In genomic region chr6:90204327-90204726, GRCh38 we compare ENCODE assay signal across 14 cellular contexts.
A peak's percentile ranks its signal among the peaks of the same experiment; 100 is the strongest.
DNase-seq lines count a peak whose midpoint lies in the region; ATAC-seq and TF ChIP-seq lines count a peak whose summit lies in the region.
"Had no signal": no experiment of that assay in that cellular context is flagged by ENCODE, and none has a peak within 500 bp of the region (broad histone marks: within the 10 kb centered on the region; RNA-seq: fewer than 3 reads in every experiment).

No MANE protein-coding gene starts in this region.

- no peaks in the 10 kb centered on the region for H3K27me3 ChIP-seq in right atrium auricular region
- no peaks in the 10 kb centered on the region for H3K27me3 ChIP-seq in H7 (ENCODE audit: control insufficient read depth, insufficient read depth, low read length)
- H3K27me3 ChIP-seq: right lobe of liver had no signal

- peak overlapping the region; percentile 18 for H3K4me3 Mint-ChIP-seq in activated naive CD8-positive, alpha-beta T cell
- no peak overlapping the region for H3K4me3 Mint-ChIP-seq in stimulated activated naive CD8-positive, alpha-beta T cell treated with anti-CD3 and anti-CD28 coated beads, Interleukin-15, Interleukin-2, amounts not matched to agents 100 ng/mL and 50 ng/mL, for 24 hours
- H3K4me3 Mint-ChIP-seq in activated CD4-positive, alpha-beta T cell treated with anti-CD3 and anti-CD28 coated beads, Interleukin-2, amount 10 ng/mL, durations not matched to agents 24 days and 14 days, result no peak overlapping the region
- H3K4me3 Mint-ChIP-seq: CD4-positive, alpha-beta memory T cell; H9; T-helper 1 cell treated with Interleukin-12 subunit alpha and Interleukin-12 subunit beta and Interleukin-4 antibody, amounts not matched to agents 30 μg/mL and 1 μg/mL, for 36 hours had no signal

- H3K9me3 Mint-ChIP-seq in activated naive CD8-positive, alpha-beta T cell (ENCODE audit: low read depth), result peaks cover 3% of the 10 kb centered on the region
- peaks cover 3% of the 10 kb centered on the region for H3K9me3 Mint-ChIP-seq in stimulated activated naive CD8-positive, alpha-beta T cell treated with anti-CD3 and anti-CD28 coated beads, Interleukin-15, Interleukin-2, amounts not matched to agents 100 ng/mL and 50 ng/mL, for 24 hours
- no peaks in the 10 kb centered on the region for H3K9me3 Mint-ChIP-seq in activated CD4-positive, alpha-beta T cell treated with anti-CD3 and anti-CD28 coated beads, Interleukin-2, amount 10 ng/mL, durations not matched to agents 24 days and 14 days

- H3K36me3 Mint-ChIP-seq in activated naive CD8-positive, alpha-beta T cell, result peaks cover 41% of the 10 kb centered on the region
- peaks cover 84% of the 10 kb centered on the region for H3K36me3 Mint-ChIP-seq in stimulated activated naive CD8-positive, alpha-beta T cell treated with anti-CD3 and anti-CD28 coated beads, Interleukin-15, Interleukin-2, amounts not matched to agents 100 ng/mL and 50 ng/mL, for 24 hours (ENCODE audit: low read depth)
- H3K36me3 Mint-ChIP-seq in activated CD4-positive, alpha-beta T cell treated with anti-CD3 and anti-CD28 coated beads, Interleukin-2, amount 10 ng/mL, durations not matched to agents 24 days and 14 days (ENCODE audit: low read depth), result peaks cover 68% of the 10 kb centered on the region

- H3K9me3 ChIP-seq in right atrium auricular region, result no peaks in the 10 kb centered on the region
- H3K9me3 ChIP-seq: right lobe of liver had no signal

- H3K4me1 Mint-ChIP-seq in activated naive CD8-positive, alpha-beta T cell (ENCODE audit: low read depth), result peaks cover 87% of the 10 kb centered on the region
- peaks cover 77% of the 10 kb centered on the region for H3K4me1 Mint-ChIP-seq in stimulated activated naive CD8-positive, alpha-beta T cell treated with anti-CD3 and anti-CD28 coated beads, Interleukin-15, Interleukin-2, amounts not matched to agents 100 ng/mL and 50 ng/mL, for 24 hours (ENCODE audit: low read depth)
- H3K4me1 Mint-ChIP-seq in activated CD4-positive, alpha-beta T cell treated with anti-CD3 and anti-CD28 coated beads, Interleukin-2, amount 10 ng/mL, durations not matched to agents 24 days and 14 days, result peaks cover 32% of the 10 kb centered on the region

- H3K4me3 ChIP-seq in right atrium auricular region (no peak overlapping the region), foreskin fibroblast (ENCODE audit: low read depth in 1 of 2, low read length in 2 of 2) (peak overlapping the region in 1 of 2 donors; percentile 19), H7 (ENCODE audit: insufficient read depth, low read depth, low read length) (no peak overlapping the region)
- H3K4me3 ChIP-seq: right lobe of liver had no signal

- intact Hi-C loops in Right ventricle myocardium inferior (cut with DNase I), result no loop called here
- intact Hi-C loops in activated CD4-positive, alpha-beta T cell treated with anti-CD3 and anti-CD28 coated beads, Interleukin-2, amount 10 ng/mL, durations not matched to agents 24 days and 14 days (cut with micrococcal nuclease), result no loop called here

- no peak for DNase-seq in Right ventricle myocardium inferior (ENCODE audit: missing footprints)
- DNase-seq in right atrium auricular region (ENCODE audit: low spot score), result no peak
- DNase-seq in foreskin fibroblast, result peak; percentile 16 to 75
- no peak for DNase-seq in activated CD4-positive, alpha-beta T cell treated with anti-CD3 and anti-CD28 coated beads, Interleukin-2, amount 10 ng/mL, durations not matched to agents 24 days and 14 days
- no peak for DNase-seq in HuH-7.5 (ENCODE audit: low spot score)
- no peak for DNase-seq in H7
- DNase-seq: activated naive CD4-positive, alpha-beta T cell; CD4-positive, alpha-beta memory T cell; H9; NCI-H1417 had no signal

- ATAC-seq in Right ventricle myocardium inferior, result peak; percentile 56

- TF ChIP-seq CTCF in right atrium auricular region (IDR thresholded peaks at IDR 0.05) (no peak), foreskin fibroblast (IDR thresholded peaks at IDR 0.05; ENCODE audit: low read depth, low read length) (no peak)

- no peaks in the 10 kb centered on the region for H3K27me3 Mint-ChIP-seq in activated naive CD8-positive, alpha-beta T cell
- no peaks in the 10 kb centered on the region for H3K27me3 Mint-ChIP-seq in stimulated activated naive CD8-positive, alpha-beta T cell treated with anti-CD3 and anti-CD28 coated beads, Interleukin-15, Interleukin-2, amounts not matched to agents 100 ng/mL and 50 ng/mL, for 24 hours
- H3K27me3 Mint-ChIP-seq in activated CD4-positive, alpha-beta T cell treated with anti-CD3 and anti-CD28 coated beads, Interleukin-2, amount 10 ng/mL, durations not matched to agents 24 days and 14 days, result no peaks in the 10 kb centered on the region
- H3K27me3 Mint-ChIP-seq: CD4-positive, alpha-beta memory T cell had no signal

- H3K4me1 ChIP-seq in right atrium auricular region, result peaks cover 0 to 12% of the 10 kb centered on the region in 2 donors

- no peaks in the 10 kb centered on the region for H3K36me3 ChIP-seq in right atrium auricular region
- no peaks in the 10 kb centered on the region for H3K36me3 ChIP-seq in H7 (replicated peaks; ENCODE audit: control insufficient read depth, insufficient read depth, low read length)
- H3K36me3 ChIP-seq: right lobe of liver had no signal

- no peak overlapping the region for H3K27ac ChIP-seq in right atrium auricular region

- peak overlapping the region; percentile 75 for H3K27ac Mint-ChIP-seq in activated naive CD8-positive, alpha-beta T cell
- H3K27ac Mint-ChIP-seq in stimulated activated naive CD8-positive, alpha-beta T cell treated with anti-CD3 and anti-CD28 coated beads, Interleukin-15, Interleukin-2, amounts not matched to agents 100 ng/mL and 50 ng/mL, for 24 hours, result peak overlapping the region; percentile 51
- no peak overlapping the region for H3K27ac Mint-ChIP-seq in activated CD4-positive, alpha-beta T cell treated with anti-CD3 and anti-CD28 coated beads, Interleukin-2, amount 10 ng/mL, durations not matched to agents 24 days and 14 days
- H3K27ac Mint-ChIP-seq: CD4-positive, alpha-beta memory T cell; T-helper 1 cell treated with Interleukin-12 subunit alpha and Interleukin-12 subunit beta and Interleukin-4 antibody, amounts not matched to agents 30 μg/mL and 1 μg/mL, for 36 hours had no signal

Comparison
In these comparisons a context has a peak if more than half of its experiments do, and no peak if none do; other contexts are left out.
1. DNase-seq: peak in foreskin fibroblast (2 of 2); none in Right ventricle myocardium inferior (single experiment), right atrium auricular region (single experiment), activated CD4-positive, alpha-beta T cell treated with anti-CD3 and anti-CD28 coated beads, Interleukin-2, amount 10 ng/mL, durations not matched to agents 24 days and 14 days (single experiment), HuH-7.5 (single experiment) and H7 (single experiment).